Comparison of ENCODE assay signal across 28 cellular contexts in the genomic region with DNA sequence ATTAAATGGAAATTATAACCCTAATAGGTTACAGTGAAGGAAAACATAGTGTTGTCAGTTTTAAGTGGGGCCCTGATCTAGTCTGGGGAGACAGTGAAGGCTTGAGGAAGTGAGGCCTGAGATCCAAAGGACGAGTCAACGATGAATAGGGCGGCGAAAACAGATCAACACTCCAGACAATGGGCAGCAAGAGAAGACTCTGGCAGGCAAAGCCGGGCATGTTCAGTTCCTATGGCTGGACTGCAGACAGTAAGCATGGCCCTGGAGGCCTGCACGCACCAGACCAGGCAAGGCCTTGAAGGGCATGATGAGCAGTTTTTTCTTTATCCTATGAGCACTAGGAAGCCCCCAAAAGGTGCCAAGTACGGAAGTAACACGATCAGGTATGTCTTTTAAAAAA.
DNase-seq lines count a peak whose midpoint lies in the region; ATAC-seq, FAIRE-seq and TF ChIP-seq lines count a peak whose summit lies in the region.
"Had no signal": no experiment of that assay in that cellular context is flagged by ENCODE, and none has a peak within 500 bp of the region (broad histone marks: within the 10 kb centered on the region; RNA-seq: fewer than 3 reads in every experiment).

No MANE protein-coding gene starts in this region.

- H3K4me3 ChIP-seq in keratinocyte (ENCODE audit: control insufficient read depth in 2 of 3, extremely low read depth in 1 of 3, insufficient read depth in 2 of 3, low read depth in 1 of 3, low read length in 3 of 3), result no peak overlapping the region
- no peak overlapping the region for H3K4me3 ChIP-seq in brain microvascular endothelial cell (ENCODE audit: low read depth, low read length)
- H3K4me3 ChIP-seq in MG63, result no peak overlapping the region
- H3K4me3 ChIP-seq in small intestine (ENCODE audit: low read depth in 1 of 2, low read length in 2 of 2), result no peak overlapping the region
- H3K4me3 ChIP-seq: esophagus muscularis mucosa, PC-9, thyroid gland had no signal

- peak overlapping the region; percentile 5 for H3K4me2 ChIP-seq in keratinocyte (ENCODE audit: control insufficient read depth, extremely low read depth, insufficient read depth, low read depth, low read length)
- H3K4me2 ChIP-seq: PC-9 had no signal

- no peaks in the 10 kb centered on the region for H3K9me3 Mint-ChIP-seq in activated T-cell treated with anti-CD3 and anti-CD28 coated beads, Interleukin-2, amount 50 U/mL, for 24 hours
- H3K9me3 Mint-ChIP-seq in stimulated activated effector memory CD8-positive, alpha-beta T cell treated with anti-CD3 and anti-CD28 coated beads, Interleukin-12 subunit alpha, Interleukin-12 subunit beta, amount 100 ng/mL, for 72 hours, result no peaks in the 10 kb centered on the region
- H3K9me3 Mint-ChIP-seq: activated naive CD8-positive, alpha-beta T cell treated with anti-CD3 and anti-CD28 coated beads, Interleukin-2, amount 10 ng/mL, durations not matched to agents 7 days and 5 days; CD4-positive, alpha-beta T cell had no signal

- H3K9me1 ChIP-seq in keratinocyte (ENCODE audit: control insufficient read depth, extremely low read depth, insufficient read depth, low read length), result no peaks in the 10 kb centered on the region

- no peak for ATAC-seq in stimulated activated effector memory CD8-positive, alpha-beta T cell treated with anti-CD3 and anti-CD28 coated beads, Interleukin-12 subunit alpha, Interleukin-12 subunit beta, amount 100 ng/mL, for 72 hours
- ATAC-seq: HepG2 had no signal

- FAIRE-seq in keratinocyte (lab: Jason Lieb, UNC), result no peak
- no peak for FAIRE-seq in small intestine (lab: Jason Lieb, UNC)
- FAIRE-seq: A204.1, GM12892, HepG2 had no signal

- H3K9ac ChIP-seq in keratinocyte (ENCODE audit: control insufficient read depth, extremely low read depth, insufficient read depth, low read length), result no peak overlapping the region

- peaks cover 74% of the 10 kb centered on the region for H3K36me3 Mint-ChIP-seq in activated T-cell treated with anti-CD3 and anti-CD28 coated beads, Interleukin-2, amount 50 U/mL, for 24 hours (ENCODE audit: low read depth)
- peaks cover 57% of the 10 kb centered on the region for H3K36me3 Mint-ChIP-seq in stimulated activated effector memory CD8-positive, alpha-beta T cell treated with anti-CD3 and anti-CD28 coated beads, Interleukin-12 subunit alpha, Interleukin-12 subunit beta, amount 100 ng/mL, for 72 hours

- no peaks in the 10 kb centered on the region for H3K27me3 Mint-ChIP-seq in activated T-cell treated with anti-CD3 and anti-CD28 coated beads, Interleukin-2, amount 50 U/mL, for 24 hours
- H3K27me3 Mint-ChIP-seq: activated naive CD8-positive, alpha-beta T cell treated with anti-CD3 and anti-CD28 coated beads, Interleukin-2, amount 10 ng/mL, durations not matched to agents 7 days and 5 days; CD4-positive, alpha-beta T cell had no signal

- H3K4me1 Mint-ChIP-seq in activated T-cell treated with anti-CD3 and anti-CD28 coated beads, Interleukin-2, amount 50 U/mL, for 24 hours (ENCODE audit: low read depth), result peaks cover 5% of the 10 kb centered on the region
- peaks cover 4% of the 10 kb centered on the region for H3K4me1 Mint-ChIP-seq in stimulated activated effector memory CD8-positive, alpha-beta T cell treated with anti-CD3 and anti-CD28 coated beads, Interleukin-12 subunit alpha, Interleukin-12 subunit beta, amount 100 ng/mL, for 72 hours

- H3K27me3 ChIP-seq in keratinocyte (ENCODE audit: control insufficient read depth, extremely low read depth, insufficient read depth, low read length), result no peaks in the 10 kb centered on the region
- no peaks in the 10 kb centered on the region for H3K27me3 ChIP-seq in brain microvascular endothelial cell (replicated peaks)
- no peaks in the 10 kb centered on the region for H3K27me3 ChIP-seq in MG63
- H3K27me3 ChIP-seq in small intestine (ENCODE audit: control insufficient read depth in 2 of 2, insufficient read depth in 2 of 2, low read length in 2 of 2), result no peaks in the 10 kb centered on the region
- H3K27me3 ChIP-seq: esophagus muscularis mucosa, thyroid gland had no signal

- no peaks in the 10 kb centered on the region for H3K79me2 ChIP-seq in keratinocyte (ENCODE audit: control insufficient read depth, insufficient read depth, low read length)

- no peak overlapping the region for H3K4me3 Mint-ChIP-seq in activated T-cell treated with anti-CD3 and anti-CD28 coated beads, Interleukin-2, amount 50 U/mL, for 24 hours
- H3K4me3 Mint-ChIP-seq in stimulated activated effector memory CD8-positive, alpha-beta T cell treated with anti-CD3 and anti-CD28 coated beads, Interleukin-12 subunit alpha, Interleukin-12 subunit beta, amount 100 ng/mL, for 72 hours, result no peak overlapping the region
- H3K4me3 Mint-ChIP-seq: activated naive CD8-positive, alpha-beta T cell treated with anti-CD3 and anti-CD28 coated beads, Interleukin-2, amount 10 ng/mL, durations not matched to agents 7 days and 5 days; CD4-positive, alpha-beta T cell had no signal

- WGBS in small intestine, 3 donors, result 91 to 96% (median 95%) methylated on average over 8 of the region's 8 CpGs

- in situ Hi-C loops in brain microvascular endothelial cell (cut with HindIII; ENCODE audit: low pct_ligation_motif_present, low sequenced_read_pairs), result no loop called here

- no peak for DNase-seq in activated T-cell treated with anti-CD3 and anti-CD28 coated beads, Interleukin-2, amount 50 U/mL, for 24 hours
- no peak for DNase-seq in activated T-cell treated with anti-CD3 and anti-CD28 coated beads, Interleukin-2, amount 50 U/mL, for 48 hours
- peak in 5 of 61 donors; percentile 19 to 44 (median 23) for DNase-seq in caudate nucleus (lab: John Stamatoyannopoulos, UW)
- no peak for DNase-seq in keratinocyte (ENCODE audit: low read depth, low spot score)
- DNase-seq in stimulated activated effector memory CD8-positive, alpha-beta T cell treated with anti-CD3 and anti-CD28 coated beads, Interleukin-12 subunit alpha, Interleukin-12 subunit beta, amount 100 ng/mL, for 72 hours (ENCODE audit: low spot score in 2 of 2), result no peak
- DNase-seq in brain microvascular endothelial cell, result no peak
- no peak for DNase-seq in MG63
- no peak for DNase-seq in small intestine
- DNase-seq: activated naive CD8-positive, alpha-beta T cell treated with anti-CD3 and anti-CD28 coated beads, Interleukin-2, amount 10 ng/mL, durations not matched to agents 7 days and 5 days; CD4-positive, alpha-beta T cell; effector CD8-positive, alpha-beta T cell; foreskin melanocyte; left cardiac atrium; NCI-H1092 treated with DMSO at 0.1 percent for 48 hours; NCI-H187 treated with DMSO at 0.1 percent for 48 hours; NCI-H2171 treated with DMSO at 0.1 percent for 48 hours; NCI-H526; PC-9; Right ventricle myocardium superior; stimulated activated CD4-positive, alpha-beta T cell treated with anti-CD3 and anti-CD28 coated beads, Interleukin-15, amount 100 ng/mL, for 24 hours; stimulated activated naive CD4-positive, alpha-beta T cell treated with Interleukin-2 at 50 U/mL for 16 hours; thyroid gland; WERI-Rb-1 had no signal

- H3K4me1 ChIP-seq in keratinocyte (ENCODE audit: control insufficient read depth, extremely low read depth, insufficient read depth, low read length), result peaks cover 21% of the 10 kb centered on the region
- no peaks in the 10 kb centered on the region for H3K4me1 ChIP-seq in small intestine (ENCODE audit: control insufficient read depth in 2 of 2, insufficient read depth in 1 of 2, low read depth in 1 of 2, low read length in 1 of 2)
- H3K4me1 ChIP-seq: thyroid gland had no signal

- no peaks in the 10 kb centered on the region for H4K20me1 ChIP-seq in keratinocyte (ENCODE audit: control insufficient read depth, extremely low read depth, insufficient read depth, low read length)

- dilution Hi-C loops in keratinocyte (cut with MboI; ENCODE audit: extremely low pct_ligation_motif_present, low sequenced_read_pairs), result no loop called here

- H3K36me3 ChIP-seq in keratinocyte (ENCODE audit: control insufficient read depth in 2 of 2, extremely low read depth in 1 of 2, insufficient read depth in 2 of 2, low read length in 2 of 2), result peaks cover 8 to 16% of the 10 kb centered on the region in 2 experiments
- peaks cover 28% of the 10 kb centered on the region for H3K36me3 ChIP-seq in brain microvascular endothelial cell (replicated peaks)
- peaks cover 39% of the 10 kb centered on the region for H3K36me3 ChIP-seq in MG63
- peaks cover 5 to 23% of the 10 kb centered on the region in 2 donors for H3K36me3 ChIP-seq in small intestine (ENCODE audit: control insufficient read depth in 2 of 2, insufficient read depth in 2 of 2, low read length in 2 of 2)

- peak overlapping the region; percentile 34 for H3K27ac Mint-ChIP-seq in activated T-cell treated with anti-CD3 and anti-CD28 coated beads, Interleukin-2, amount 50 U/mL, for 24 hours
- peak overlapping the region; percentile 15 for H3K27ac Mint-ChIP-seq in stimulated activated effector memory CD8-positive, alpha-beta T cell treated with anti-CD3 and anti-CD28 coated beads, Interleukin-12 subunit alpha, Interleukin-12 subunit beta, amount 100 ng/mL, for 72 hours
- H3K27ac Mint-ChIP-seq: activated naive CD8-positive, alpha-beta T cell treated with anti-CD3 and anti-CD28 coated beads, Interleukin-2, amount 10 ng/mL, durations not matched to agents 7 days and 5 days; CD4-positive, alpha-beta T cell had no signal

- TF ChIP-seq CTCF in keratinocyte (optimal IDR thresholded peaks at IDR 0.05 in 1 of 3, IDR thresholded peaks at IDR 0.05 in 1 of 3, conservative IDR thresholded peaks at IDR 0.05 in 1 of 3; ENCODE audit: extremely low read depth in 1 of 3, insufficient read depth in 2 of 3, low read length in 3 of 3), result no peak
- no peak for TF ChIP-seq CTCF in brain microvascular endothelial cell (IDR thresholded peaks at IDR 0.05; ENCODE audit: low read depth, low read length, missing control alignments)

- no peak overlapping the region for H2AFZ ChIP-seq in keratinocyte (ENCODE audit: control insufficient read depth, low read length)
- H2AFZ ChIP-seq: PC-9 had no signal

- H3K27ac ChIP-seq in caudate nucleus (ENCODE audit: low read depth, low read length) (peak overlapping the region; percentile 11), keratinocyte (ENCODE audit: control insufficient read depth, insufficient read depth, low read length) (peak overlapping the region; percentile 26), brain microvascular endothelial cell (no peak overlapping the region), small intestine (ENCODE audit: low read depth in 1 of 2, low read length in 1 of 2) (no peak overlapping the region)
- H3K27ac ChIP-seq: HL-60, PC-9, thyroid gland, WERI-Rb-1 had no signal

- H3K9me3 ChIP-seq in keratinocyte (ENCODE audit: control insufficient read depth, low read depth, low read length) (no peaks in the 10 kb centered on the region), MG63 (no peaks in the 10 kb centered on the region), small intestine (ENCODE audit: control insufficient read depth, low read depth) (no peaks in the 10 kb centered on the region)
- H3K9me3 ChIP-seq: esophagus muscularis mucosa, thyroid gland had no signal

Comparison
In these comparisons a context has a peak if more than half of its experiments do, and no peak if none do; other contexts are left out.
1. H3K27ac ChIP-seq: peak in caudate nucleus (single experiment) and keratinocyte (single experiment); none in brain microvascular endothelial cell (single experiment) and small intestine (0 of 2).